15 cellular contexts compared by ENCODE assay signal in the genomic region with DNA sequence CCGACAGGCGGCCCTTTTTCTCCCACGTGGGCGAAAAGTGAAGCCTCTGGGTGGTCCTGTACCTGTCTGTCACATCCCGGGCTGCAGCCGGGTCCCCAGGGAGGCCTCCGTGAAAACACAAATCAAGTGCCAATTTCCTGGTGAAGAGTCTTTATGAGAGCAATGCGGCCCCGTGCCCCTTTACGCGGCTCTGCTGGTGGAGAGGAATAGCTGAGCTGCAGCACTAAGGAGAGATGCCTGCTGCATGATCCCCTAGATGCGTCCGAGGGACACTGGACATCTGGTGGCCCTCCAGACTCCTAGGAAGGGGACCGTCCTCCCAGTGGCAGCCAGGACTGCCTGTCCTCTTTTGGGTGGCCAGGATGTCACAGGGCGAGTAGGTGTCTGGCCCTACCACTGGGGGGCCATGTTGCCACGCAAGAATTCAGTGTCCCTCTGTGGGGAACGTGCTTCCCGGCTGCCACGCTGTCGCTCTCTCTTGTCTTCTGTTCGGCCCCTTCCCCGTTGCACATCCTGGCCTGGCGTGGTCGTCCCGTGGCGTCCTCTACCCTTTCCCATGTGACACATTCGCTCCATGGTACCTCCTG. TPM values are rescaled to one million over a fixed set of nuclear protein-coding genes. Genes with fewer than 3 reads are reported as not detected.
DNase-seq lines count a peak whose midpoint lies in the region; ATAC-seq and TF ChIP-seq lines count a peak whose summit lies in the region.
"Had no signal": no experiment of that assay in that cellular context is flagged by ENCODE, and none has a peak within 500 bp of the region (broad histone marks: within the 10 kb centered on the region; RNA-seq: fewer than 3 reads in every experiment).

No MANE protein-coding gene starts in this region.

- H3K27ac ChIP-seq in DND-41 (ENCODE audit: low read length), result no peak overlapping the region
- H3K27ac ChIP-seq in Panc1 (ENCODE audit: low read length), result 0 out of 2 replicates have a peak overlapping the region, but pooled peaks have one; percentile 3
- H3K27ac ChIP-seq: epithelial cell of prostate, vagina had no signal

- in situ Hi-C loops in Panc1 (cut with HindIII; ENCODE audit: low pct_unique_long_range_greater_than_20kb, low sequenced_read_pairs), result no loop called here

- no peaks in the 10 kb centered on the region for H3K79me2 ChIP-seq in DND-41 (ENCODE audit: insufficient read depth, low read length)

- H3K4me3 ChIP-seq in AG09309 (ENCODE audit: control insufficient read depth, low read depth, low read length) (no peak overlapping the region), DND-41 (ENCODE audit: low read depth in 1 of 2, low read length in 2 of 2) (no peak overlapping the region), Panc1 (ENCODE audit: low read depth in 2 of 2, low read length in 2 of 2) (no peak overlapping the region)
- H3K4me3 ChIP-seq: MG63, vagina had no signal

- peaks cover 4% of the 10 kb centered on the region for H3K4me1 ChIP-seq in DND-41 (ENCODE audit: insufficient read depth, low read length)
- peaks cover 55% of the 10 kb centered on the region for H3K4me1 ChIP-seq in Panc1 (ENCODE audit: control insufficient read depth, insufficient read depth, low read length)

- no peak overlapping the region for H3K4me2 ChIP-seq in DND-41 (ENCODE audit: insufficient read depth, low read length)

- peaks cover 2% of the 10 kb centered on the region for H3K9me3 ChIP-seq in DND-41 (ENCODE audit: insufficient read depth, low read length, severe bottlenecking)
- H3K9me3 ChIP-seq in Panc1 (ENCODE audit: control insufficient read depth, insufficient read depth, low read depth, low read length), result no peaks in the 10 kb centered on the region
- H3K9me3 ChIP-seq: vagina had no signal

- H3K27me3 ChIP-seq in DND-41 (ENCODE audit: insufficient read depth, low read length, poor library complexity) (no peaks in the 10 kb centered on the region), Panc1 (ENCODE audit: control insufficient read depth, insufficient read depth, low read length) (no peaks in the 10 kb centered on the region)
- H3K27me3 ChIP-seq: MG63, vagina had no signal

- H3K36me3 ChIP-seq in DND-41 (ENCODE audit: insufficient read depth, low read length), result no peaks in the 10 kb centered on the region
- H3K36me3 ChIP-seq in Panc1 (ENCODE audit: control insufficient read depth, insufficient read depth, low read length), result no peaks in the 10 kb centered on the region; the same call in 1 of the 2 replicates
- H3K36me3 ChIP-seq: MG63, vagina had no signal

- H4K20me1 ChIP-seq in DND-41 (ENCODE audit: insufficient read depth, low read length), result peaks cover 9% of the 10 kb centered on the region; the same call in 1 of the 2 replicates

- no peak for DNase-seq in AG09309 (ENCODE audit: low read depth)
- DNase-seq in DND-41, result no peak
- DNase-seq in Panc1 (ENCODE audit: low read depth, low spot score), result no peak
- DNase-seq in hippocampal formation (lab: John Stamatoyannopoulos, UW), result peak; percentile 14 to 25
- DNase-seq in NCI-H2196 (lab: John Stamatoyannopoulos, UW; ENCODE audit: unreplicated experiment), result no peak
- DNase-seq in cerebellum (ENCODE audit: low spot score), result no peak
- no peak for DNase-seq in AG08395 (ENCODE audit: low spot score)
- DNase-seq: activated T-cell treated with anti-CD3 and anti-CD28 coated beads, Interleukin-2, amount 50 U/mL, for 72 hours; MG63; NCI-H774; small intestine had no signal

- no peak overlapping the region for H2AFZ ChIP-seq in DND-41 (ENCODE audit: low read depth, low read length)

- BruUV-seq in Panc1 (replicated peaks; lab: Mats Ljungman, UMichigan), result no TSS peak

- ATAC-seq in DND-41 (ENCODE audit: insufficient read depth, low read depth), result no peak
- ATAC-seq in Panc1, result no peak
- ATAC-seq in GM19023 (IDR thresholded peaks at IDR 0.05; ENCODE audit: unreplicated experiment), result no peak
- ATAC-seq: activated T-cell treated with anti-CD3 and anti-CD28 coated beads, Interleukin-2, amount 50 U/mL, for 72 hours; naive thymus-derived CD4-positive, alpha-beta T cell had no signal

- H3K9ac ChIP-seq in DND-41 (ENCODE audit: low read depth, low read length), result no peak overlapping the region

- CTCF ChIA-PET in Panc1 (lab: Charles Lee), result no interaction called here

- intact Hi-C loops in Panc1 (cut with micrococcal nuclease; ENCODE audit: unreplicated experiment), result no loop called here

- TF ChIP-seq CTCF in AG09309 (IDR thresholded peaks at IDR 0.05; ENCODE audit: control insufficient read depth, insufficient read depth, low read depth, low read length, missing control alignments), result peak; percentile 23
- TF ChIP-seq CTCF in DND-41 (IDR thresholded peaks at IDR 0.05; ENCODE audit: borderline replicate concordance, extremely low read depth, low read length, poor library complexity, severe bottlenecking), result peak; percentile 30
- TF ChIP-seq CTCF in Panc1 (IDR thresholded peaks at IDR 0.05), result no peak; the same call in 1 of the 2 replicates

- POLR2A ChIA-PET in Panc1 (lab: Charles Lee), result no interaction called here

RNA-seq across cellular contexts. Expression of a gene that starts 38.7 kb away (rescaled TPM):
- 676 TPM for total RNA-seq in Panc1 (2021; ENCODE audit: unreplicated experiment)
- polyA plus RNA-seq in Panc1 (2012; ENCODE audit: insufficient read length), result 1,186 TPM
- total RNA-seq in cerebellum, result 25.2 TPM

Comparison
In these comparisons a context has a peak if more than half of its experiments do, and no peak if none do; other contexts are left out.
1. DNase-seq: peak in hippocampal formation (2 of 2); none in AG09309 (single experiment), DND-41 (single experiment), Panc1 (single experiment), NCI-H2196 (single experiment), cerebellum (single experiment) and AG08395 (single experiment).
2. RNA of a gene that starts 38.7 kb away (total RNA-seq): 676 TPM in Panc1 (single experiment); 25.2 TPM in cerebellum (single experiment); every median in the first group is over 10 times any median in the second.